Comparison of ENCODE assay signal across 8 cellular contexts in genomic region chr19:14530005-14530348, GRCh38.
DNase-seq lines count a peak whose midpoint lies in the region; ATAC-seq and TF ChIP-seq lines count a peak whose summit lies in the region.

No MANE protein-coding gene starts in this region.

- peaks cover 6% of the 10 kb centered on the region for H3K36me3 ChIP-seq in NT2/D1 (ENCODE audit: insufficient read depth, insufficient read length, low read length)
- H3K36me3 ChIP-seq in muscle layer of duodenum (ENCODE audit: control insufficient read depth in 1 of 2, insufficient read depth in 2 of 2, low read length in 2 of 2), result no peaks in the 10 kb centered on the region

- H3K9ac ChIP-seq in NT2/D1 (ENCODE audit: insufficient read length, low read depth), result peak overlapping the region; percentile 96

- H3K27me3 ChIP-seq in NT2/D1 (ENCODE audit: insufficient read depth, insufficient read length) (no peaks in the 10 kb centered on the region), muscle layer of duodenum (ENCODE audit: low read depth, low read length) (no peaks in the 10 kb centered on the region)

- CTCF ChIA-PET in GM10248 (lab: Yijun Ruan, JAX), result interaction anchor here (1.7 kb wide), 1 partner anchor 26 kb away, joined by 5 read pairs; no protein-coding TSS in a partner anchor

- H3K4me1 ChIP-seq in NT2/D1 (ENCODE audit: insufficient read depth, insufficient read length) (peaks cover 8% of the 10 kb centered on the region), muscle layer of duodenum (ENCODE audit: control insufficient read depth in 1 of 2, insufficient read depth in 2 of 2, low read length in 2 of 2) (peaks cover 3 to 21% of the 10 kb centered on the region in 2 donors)

- POLR2A ChIA-PET in GM10248 (lab: Yijun Ruan, JAX), result interaction anchor here (1.0 kb wide), 1 partner anchor 11 kb away, joined by 3 read pairs; the partner anchor contains the start of gene DNAJB1

- ATAC-seq in GM18861 (IDR thresholded peaks at IDR 0.05; ENCODE audit: unreplicated experiment) (peak; percentile 5), HG03342 (IDR thresholded peaks at IDR 0.05; ENCODE audit: unreplicated experiment) (no peak)

- no peak for TF ChIP-seq CTCF in GM10248 (IDR thresholded peaks at IDR 0.05; ENCODE audit: control extremely low read depth, extremely low read depth, low read depth, missing control alignments)

- H3K4me3 ChIP-seq in NT2/D1 (ENCODE audit: insufficient read length, low read depth) (peak overlapping the region; percentile 83), muscle layer of duodenum (ENCODE audit: low read depth in 1 of 2, low read length in 2 of 2) (peak overlapping the region; percentile 85 to 99)

- no peaks in the 10 kb centered on the region for H3K9me3 ChIP-seq in NT2/D1 (ENCODE audit: insufficient read depth, low read length)
- no peaks in the 10 kb centered on the region for H3K9me3 ChIP-seq in muscle layer of duodenum (ENCODE audit: control insufficient read depth in 1 of 2, low read length in 2 of 2)

- DNase-seq in NT2/D1 (ENCODE audit: low read depth, low spot score) (no peak), NCI-H1048 (lab: John Stamatoyannopoulos, UW) (no peak), AML-193 (lab: John Stamatoyannopoulos, UW) (no peak), GM10248 (ENCODE audit: extremely low spot score) (no peak)
- peak; percentile 17 for DNase-seq in effector CD4-positive, alpha-beta T cell

- peak overlapping the region; percentile 78 for H3K27ac ChIP-seq in muscle layer of duodenum (ENCODE audit: low read length)
